In the genomic region with DNA sequence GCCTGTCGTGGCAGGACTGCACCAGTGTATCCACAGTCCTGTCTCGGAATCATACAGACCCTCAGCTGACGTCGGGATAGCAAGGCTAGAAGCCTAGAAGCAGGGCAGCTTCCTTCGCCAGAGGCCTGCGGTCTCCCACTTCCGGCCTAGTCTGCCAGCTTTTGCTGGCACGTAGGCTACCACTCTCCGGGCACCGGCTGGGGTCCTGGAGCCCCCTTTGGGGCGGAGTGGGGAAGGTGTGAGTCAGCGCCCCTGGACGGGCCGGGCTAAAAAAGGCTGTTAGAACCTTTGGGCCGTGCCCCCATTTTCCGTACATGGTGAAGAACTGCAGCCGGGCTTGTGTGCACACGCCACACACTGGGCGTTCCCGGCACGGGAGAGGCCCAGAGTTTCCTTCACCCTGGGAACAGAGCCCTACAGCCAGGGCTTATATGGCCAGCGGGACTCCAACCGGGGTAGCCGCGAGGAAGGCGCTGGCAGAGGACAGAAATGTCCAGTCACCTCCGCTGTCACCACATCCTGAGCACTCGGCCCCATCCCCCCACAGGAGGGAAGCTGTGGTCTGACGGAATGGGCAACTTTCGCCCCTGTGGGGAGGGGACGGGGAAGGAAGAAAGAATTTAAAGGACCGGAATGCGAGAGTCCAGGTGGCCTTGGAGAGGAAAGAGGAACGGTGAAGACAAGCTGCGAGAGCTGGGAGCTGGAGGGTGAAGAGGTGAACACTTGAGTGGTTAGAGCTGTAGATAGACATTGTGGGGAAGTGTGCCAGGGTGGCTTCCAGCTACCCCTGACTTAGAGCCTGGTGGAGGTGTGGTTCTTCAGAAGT, we compare ENCODE assay signal across 8 cellular contexts. TPM values are rescaled to one million over a fixed set of nuclear protein-coding genes. Genes with fewer than 3 reads are reported as not detected.
DNase-seq lines count a peak whose midpoint lies in the region; ATAC-seq and TF ChIP-seq lines count a peak whose summit lies in the region.

No MANE protein-coding gene starts in this region.

- H3K4me3 ChIP-seq in DND-41 (ENCODE audit: low read depth in 1 of 2, low read length in 2 of 2) (peak overlapping the region in 1 of 2 experiments; percentile 55; a peak in 2 of 4 replicates), trophoblast cell (ENCODE audit: low read depth, low read length) (no peak overlapping the region)

- ATAC-seq in DND-41 (ENCODE audit: insufficient read depth, low read depth), result peak; percentile 62
- peak; percentile 27 for ATAC-seq in HG03064 (IDR thresholded peaks at IDR 0.05; ENCODE audit: low read depth, unreplicated experiment)
- ATAC-seq in HG03095 (IDR thresholded peaks at IDR 0.05; ENCODE audit: unreplicated experiment), result no peak

- no peak overlapping the region for H2AK5ac ChIP-seq in trophoblast cell (ENCODE audit: low read length)

- peak overlapping the region; percentile 57 for H4K91ac ChIP-seq in trophoblast cell (ENCODE audit: low read depth, low read length)

- H2BK120ac ChIP-seq in trophoblast cell (ENCODE audit: insufficient read depth, low read length, poor library complexity), result peak overlapping the region; percentile 24

- H3K9ac ChIP-seq in DND-41 (ENCODE audit: low read depth, low read length) (peak overlapping the region; percentile 61), trophoblast cell (ENCODE audit: low read length) (no peak overlapping the region)

- no peaks in the 10 kb centered on the region for H3K36me3 Mint-ChIP-seq in glutamatergic neuron (ENCODE audit: unreplicated experiment)

- peak overlapping the region; percentile 15 for H2BK12ac ChIP-seq in trophoblast cell (ENCODE audit: low read length)

- H3K4me2 ChIP-seq in DND-41 (ENCODE audit: insufficient read depth, low read length), result peak overlapping the region; percentile 70
- peak overlapping the region; percentile 68 for H3K4me2 ChIP-seq in trophoblast cell (ENCODE audit: low read length)

- peak overlapping the region; percentile 88 for H3K27ac ChIP-seq in DND-41 (ENCODE audit: low read length)
- H3K27ac ChIP-seq in RWPE1, result peak overlapping the region; percentile 100
- H3K27ac ChIP-seq in trophoblast cell (ENCODE audit: low read depth, low read length), result peak overlapping the region; percentile 25

- H3K4me1 ChIP-seq in DND-41 (ENCODE audit: insufficient read depth, low read length), result peaks cover 61% of the 10 kb centered on the region
- peaks cover 13 to 21% of the 10 kb centered on the region in 2 experiments for H3K4me1 ChIP-seq in trophoblast cell (ENCODE audit: control insufficient read depth in 1 of 2, insufficient read depth in 2 of 2, low read length in 2 of 2)

- H3K9me3 ChIP-seq in DND-41 (ENCODE audit: insufficient read depth, low read length, severe bottlenecking) (no peaks in the 10 kb centered on the region), trophoblast cell (ENCODE audit: insufficient read depth, low read depth, low read length) (peaks cover 2% of the 10 kb centered on the region)

- H3K27me3 Mint-ChIP-seq in glutamatergic neuron (ENCODE audit: unreplicated experiment), result peaks cover 6% of the 10 kb centered on the region

- peak; percentile 77 for DNase-seq in DND-41
- no peak for DNase-seq in RWPE1 (ENCODE audit: low spot score)
- peak; percentile 55 for DNase-seq in activated gamma-delta T cell treated with anti-CD3 and anti-CD28 coated beads, Interleukin-2, amount 50 U/mL, for 16 hours (ENCODE audit: low read depth)
- DNase-seq in glutamatergic neuron, result no peak
- DNase-seq in trophoblast cell, result no peak
- no peak for DNase-seq in amniotic stem cell (lab: John Stamatoyannopoulos, UW)

- H4K12ac ChIP-seq in trophoblast cell (ENCODE audit: low read depth, low read length), result peak overlapping the region; percentile 77

- H3K4me1 Mint-ChIP-seq in glutamatergic neuron (ENCODE audit: low read depth, unreplicated experiment), result peaks cover 5% of the 10 kb centered on the region

- no peaks in the 10 kb centered on the region for H4K20me1 ChIP-seq in DND-41 (ENCODE audit: insufficient read depth, low read length)

- no peak overlapping the region for H3K18ac ChIP-seq in trophoblast cell (ENCODE audit: low read length)

- no peak overlapping the region for H2BK5ac ChIP-seq in trophoblast cell (ENCODE audit: low read depth, low read length, poor library complexity)

- H3K14ac ChIP-seq in trophoblast cell (ENCODE audit: low read length), result peak overlapping the region; percentile 48

- TF ChIP-seq CTCF in DND-41 (IDR thresholded peaks at IDR 0.05; ENCODE audit: borderline replicate concordance, extremely low read depth, low read length, poor library complexity, severe bottlenecking), result peak; percentile 6
- no peak for TF ChIP-seq CTCF in RWPE1 (conservative IDR thresholded peaks at IDR 0.05; ENCODE audit: low read depth)
- no peak for TF ChIP-seq CTCF in glutamatergic neuron (IDR thresholded peaks at IDR 0.05; ENCODE audit: partially characterized antibody, unreplicated experiment)

- peaks cover 2% of the 10 kb centered on the region for H3K9me3 Mint-ChIP-seq in glutamatergic neuron (ENCODE audit: unreplicated experiment)

- H3K79me2 ChIP-seq in DND-41 (ENCODE audit: insufficient read depth, low read length) (no peaks in the 10 kb centered on the region), trophoblast cell (ENCODE audit: control insufficient read depth, insufficient read depth, low read length, poor library complexity) (peaks cover 5% of the 10 kb centered on the region)

- H3K36me3 ChIP-seq in DND-41 (ENCODE audit: insufficient read depth, low read length) (no peaks in the 10 kb centered on the region), trophoblast cell (ENCODE audit: control insufficient read depth in 1 of 2, insufficient read depth in 2 of 2, low read length in 2 of 2) (peaks cover 0 to 2% of the 10 kb centered on the region in 2 experiments)

- peak overlapping the region; percentile 52 for H3K27ac Mint-ChIP-seq in glutamatergic neuron (ENCODE audit: unreplicated experiment)

- peaks cover 12% of the 10 kb centered on the region for H3K79me1 ChIP-seq in trophoblast cell (ENCODE audit: low read length)

- no peak overlapping the region for H3K4ac ChIP-seq in trophoblast cell (ENCODE audit: low read depth, low read length)

- H3K27me3 ChIP-seq in DND-41 (ENCODE audit: insufficient read depth, low read length, poor library complexity), result no peaks in the 10 kb centered on the region
- H3K27me3 ChIP-seq in trophoblast cell (ENCODE audit: insufficient read depth, low read length), result peaks cover 2% of the 10 kb centered on the region

- POLR2A ChIA-PET in RWPE1 (lab: Yijun Ruan, JAX; ENCODE audit: low non-redundant PET), result interaction anchor here (0.6 to 1.4 kb wide), 4 partner anchors 9 to 108 kb away, joined by 3 to 6 read pairs (median 3); no protein-coding TSS in a partner anchor

- H2AFZ ChIP-seq in DND-41 (ENCODE audit: low read depth, low read length), result 0 out of 2 replicates have a peak overlapping the region, but pooled peaks have one; percentile 1
- H2AFZ ChIP-seq in trophoblast cell (ENCODE audit: insufficient read depth, low read length, poor library complexity), result peak overlapping the region; percentile 39

- H3K4me3 Mint-ChIP-seq in glutamatergic neuron (ENCODE audit: unreplicated experiment), result peak overlapping the region; percentile 77

- WGBS in trophoblast cell (ENCODE audit: extremely low coverage, insufficient coverage, insufficient read length), result no CpG with 5 or more reads among the region's 35 CpGs

- peak overlapping the region; percentile 80 for H4K8ac ChIP-seq in trophoblast cell (ENCODE audit: low read depth, low read length)

- CTCF ChIA-PET in RWPE1 (lab: Yijun Ruan, JAX), result interaction anchor here (0.6 kb wide), 1 partner anchor 65 kb away, joined by 3 read pairs; no protein-coding TSS in a partner anchor

- no peak overlapping the region for H3K23ac ChIP-seq in trophoblast cell (ENCODE audit: low read length)

RNA-seq across cellular contexts. Expression of gene MAGIX, which starts 4.6 kb away (rescaled TPM):
- 2.7 TPM for total RNA-seq in glutamatergic neuron (ENCODE audit: unreplicated experiment)
- polyA plus RNA-seq in trophoblast cell (2013), result 3.2 and 3.6 TPM in 2 replicates

RNA-seq across cellular contexts. Expression of gene PLP2, which starts 4.6 kb away (rescaled TPM):
- total RNA-seq in glutamatergic neuron (ENCODE audit: unreplicated experiment), result 12.2 TPM
- polyA plus RNA-seq in trophoblast cell (2013), result 35.9 and 37.5 TPM in 2 replicates

RNA-seq across cellular contexts. Expression of gene PRICKLE3, which starts 19.0 kb away (rescaled TPM):
- total RNA-seq in glutamatergic neuron (ENCODE audit: unreplicated experiment), result 1.6 TPM
- polyA plus RNA-seq in trophoblast cell (2013), result 12.6 TPM in 2 replicates

RNA-seq across cellular contexts. Expression of gene SYP, which starts 32.9 kb away (rescaled TPM):
- 291 TPM for total RNA-seq in glutamatergic neuron (ENCODE audit: unreplicated experiment)
- 0.14 and 0.16 TPM in 2 replicates for polyA plus RNA-seq in trophoblast cell (2013)

RNA-seq across cellular contexts. Expression of gene GPKOW, which starts 43.6 kb away (rescaled TPM):
- total RNA-seq in glutamatergic neuron (ENCODE audit: unreplicated experiment), result 20.6 TPM
- 17.4 and 17.7 TPM in 2 replicates for polyA plus RNA-seq in trophoblast cell (2013)

Comparison
In these comparisons a context has a peak if more than half of its experiments do, and no peak if none do; other contexts are left out.
1. DNase-seq: peak in DND-41 (single experiment) and activated gamma-delta T cell treated with anti-CD3 and anti-CD28 coated beads, Interleukin-2, amount 50 U/mL, for 16 hours (single experiment); none in RWPE1 (single experiment), glutamatergic neuron (single experiment), trophoblast cell (0 of 2) and amniotic stem cell (single experiment).
2. H3K27ac ChIP-seq: peak in every context shown above with its lines; median percentile 100 in RWPE1; 88 in DND-41; 25 in trophoblast cell.